Comparison of ENCODE assay signal across 35 cellular contexts in the genomic region with DNA sequence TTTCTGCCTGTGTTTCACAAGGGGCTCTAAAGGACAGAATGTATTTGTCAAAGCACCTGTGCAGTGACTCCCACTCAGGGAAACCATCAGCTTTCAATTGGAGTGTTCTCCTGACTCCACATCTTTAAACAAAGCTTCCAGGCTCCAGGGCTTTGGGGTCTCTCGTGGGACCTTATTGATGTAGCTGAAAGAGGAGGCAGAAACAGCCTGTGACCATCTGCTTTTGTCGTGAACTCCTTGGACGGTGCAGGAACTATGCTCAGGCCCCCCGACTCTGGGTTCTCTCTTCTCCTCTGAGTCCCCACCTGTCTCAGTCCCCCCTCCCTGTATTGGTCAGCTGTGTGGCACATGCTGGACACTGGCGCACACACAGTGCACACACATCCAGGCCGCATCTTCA.
"Had no signal": no experiment of that assay in that cellular context is flagged by ENCODE, and none has a peak within 500 bp of the region (broad histone marks: within the 10 kb centered on the region; RNA-seq: fewer than 3 reads in every experiment).

No MANE protein-coding gene starts in this region.

- H3K4me1 Mint-ChIP-seq: activated B cell treated with CpG ODN at 0.5 μM for 24 hours; activated CD4-positive, alpha-beta T cell treated with anti-CD3 and anti-CD28 coated beads, Interleukin-2, amount 10 ng/mL, durations not matched to agents 24 days and 14 days; activated naive CD8-positive, alpha-beta T cell treated with anti-CD3 and anti-CD28 coated beads for 36 hours; activated T-helper 17 cell treated with anti-CD3 and anti-CD28 coated beads, Interleukin-2, amount 50 U/mL, for 72 hours had no signal

- H3K4me3 ChIP-seq: adrenal gland, body of pancreas, breast epithelium had no signal

- H3K27ac ChIP-seq: adrenal gland, body of pancreas, brain microvascular endothelial cell, breast epithelium, VCaP had no signal

- H3K9me3 ChIP-seq: adrenal gland, body of pancreas, breast epithelium had no signal

- H3K27me3 ChIP-seq: adrenal gland, body of pancreas, brain microvascular endothelial cell, breast epithelium had no signal

- H3K4me3 Mint-ChIP-seq: activated B cell treated with CpG ODN at 0.5 μM for 24 hours; activated CD4-positive, alpha-beta memory T cell treated with anti-CD3 and anti-CD28 coated beads for 36 hours; activated CD4-positive, alpha-beta T cell treated with anti-CD3 and anti-CD28 coated beads, Interleukin-2, amount 10 ng/mL, durations not matched to agents 24 days and 14 days; activated CD8-positive, alpha-beta T cell treated with anti-CD3 and anti-CD28 coated beads for 36 hours; activated naive CD4-positive, alpha-beta T cell treated with anti-CD3 and anti-CD28 coated beads for 36 hours; activated naive CD8-positive, alpha-beta T cell treated with anti-CD3 and anti-CD28 coated beads for 36 hours; activated T-cell treated with anti-CD3 and anti-CD28 coated beads, Interleukin-2, amount 50 U/mL, for 4 hours; activated T-cell treated with anti-CD3 and anti-CD28 coated beads, Interleukin-2, amount 50 U/mL, for 72 hours; activated T-helper 1 cell treated with anti-CD3 and anti-CD28 coated beads, Interleukin-12 subunit alpha, Interleukin-12 subunit beta, Interleukin-2, Interleukin-4 antibody, amounts not matched to agents 30 ng/mL and 10 ng/mL and 1 ng/mL, durations not matched to agents 14 hours and 24 hours and 36 hours; activated T-helper 17 cell treated with anti-CD3 and anti-CD28 coated beads, Interleukin-2, amount 50 U/mL, for 72 hours; T-helper 1 cell treated with Interleukin-12 subunit alpha and Interleukin-12 subunit beta and Interleukin-4 antibody, amounts not matched to agents 30 μg/mL and 1 μg/mL, for 36 hours; T-helper 2 cell treated with Interferon-gamma antibody and Interleukin-4, amounts not matched to agents 5 μg/mL and 100 μg/mL, for 36 hours had no signal

- H3K4me1 ChIP-seq: adrenal gland, body of pancreas, breast epithelium had no signal

- H3K9me3 Mint-ChIP-seq: activated CD4-positive, alpha-beta memory T cell treated with anti-CD3 and anti-CD28 coated beads for 36 hours; activated naive CD4-positive, alpha-beta T cell treated with anti-CD3 and anti-CD28 coated beads for 36 hours; activated naive CD8-positive, alpha-beta T cell treated with anti-CD3 and anti-CD28 coated beads for 36 hours had no signal

- H3K36me3 Mint-ChIP-seq: activated CD4-positive, alpha-beta memory T cell treated with anti-CD3 and anti-CD28 coated beads for 36 hours; activated naive CD8-positive, alpha-beta T cell treated with anti-CD3 and anti-CD28 coated beads for 36 hours had no signal

- H3K36me3 ChIP-seq: adrenal gland, brain microvascular endothelial cell, breast epithelium had no signal

- H3K27ac Mint-ChIP-seq: activated B cell treated with CpG ODN at 0.5 μM for 24 hours; activated CD4-positive, alpha-beta memory T cell treated with anti-CD3 and anti-CD28 coated beads for 36 hours; activated CD4-positive, alpha-beta T cell treated with anti-CD3 and anti-CD28 coated beads, Interleukin-2, amount 10 ng/mL, durations not matched to agents 24 days and 14 days; activated CD8-positive, alpha-beta T cell treated with anti-CD3 and anti-CD28 coated beads for 36 hours; activated naive CD4-positive, alpha-beta T cell treated with anti-CD3 and anti-CD28 coated beads for 36 hours; activated naive CD4-positive, alpha-beta T cell treated with anti-CD3 and anti-CD28 coated beads, Interleukin-2, amount 50 U/mL, for 72 hours; activated naive CD8-positive, alpha-beta T cell treated with anti-CD3 and anti-CD28 coated beads for 36 hours; activated T-cell treated with anti-CD3 and anti-CD28 coated beads, Interleukin-2, amount 50 U/mL, for 72 hours; activated T-helper 1 cell treated with anti-CD3 and anti-CD28 coated beads, Interleukin-12 subunit alpha, Interleukin-12 subunit beta, Interleukin-2, Interleukin-4 antibody, amounts not matched to agents 30 ng/mL and 10 ng/mL and 1 ng/mL, durations not matched to agents 14 hours and 24 hours and 36 hours; activated T-helper 17 cell treated with anti-CD3 and anti-CD28 coated beads, Interleukin-2, amount 50 U/mL, for 72 hours; T-helper 1 cell treated with Interleukin-12 subunit alpha and Interleukin-12 subunit beta and Interleukin-4 antibody, amounts not matched to agents 30 μg/mL and 1 μg/mL, for 36 hours; T-helper 2 cell treated with Interferon-gamma antibody and Interleukin-4, amounts not matched to agents 5 μg/mL and 100 μg/mL, for 36 hours had no signal

- ATAC-seq: activated CD8-positive, alpha-beta T cell treated with anti-CD3 and anti-CD28 coated beads for 36 hours; activated naive CD4-positive, alpha-beta T cell treated with anti-CD3 and anti-CD28 coated beads, Interleukin-2, amount 50 U/mL, for 72 hours; activated T-cell treated with anti-CD3 and anti-CD28 coated beads, Interleukin-2, amount 50 U/mL, for 4 hours; activated T-cell treated with anti-CD3 and anti-CD28 coated beads, Interleukin-2, amount 50 U/mL, for 72 hours; activated T-helper 17 cell treated with anti-CD3 and anti-CD28 coated beads, Interleukin-2, amount 50 U/mL, for 72 hours; body of pancreas had no signal

- H3K27me3 Mint-ChIP-seq: activated B cell treated with CpG ODN at 0.5 μM for 24 hours; activated CD4-positive, alpha-beta memory T cell treated with anti-CD3 and anti-CD28 coated beads for 36 hours; activated CD4-positive, alpha-beta T cell treated with anti-CD3 and anti-CD28 coated beads, Interleukin-2, amount 10 ng/mL, durations not matched to agents 24 days and 14 days; activated CD8-positive, alpha-beta T cell treated with anti-CD3 and anti-CD28 coated beads for 36 hours; activated naive CD8-positive, alpha-beta T cell treated with anti-CD3 and anti-CD28 coated beads for 36 hours; activated T-helper 17 cell treated with anti-CD3 and anti-CD28 coated beads, Interleukin-2, amount 50 U/mL, for 72 hours had no signal

- DNase-seq: activated B cell treated with CpG ODN at 0.5 μM for 24 hours; activated CD4-positive, alpha-beta memory T cell treated with anti-CD3 and anti-CD28 coated beads for 36 hours; activated CD4-positive, alpha-beta T cell treated with anti-CD3 and anti-CD28 coated beads for 4 hours; activated CD4-positive, alpha-beta T cell treated with anti-CD3 and anti-CD28 coated beads, Interleukin-2, amount 10 ng/mL, durations not matched to agents 24 days and 14 days; activated CD4-positive, alpha-beta T cell treated with anti-CD3 and anti-CD28 coated beads, Interleukin-2, amount 50 U/mL, for 1 hour; activated CD4-positive, alpha-beta T cell treated with anti-CD3 and anti-CD28 coated beads, Interleukin-2, amount 50 U/mL, for 4 hours; activated CD4-positive, CD25-positive, alpha-beta regulatory T cell treated with anti-CD3 and anti-CD28 coated beads, Interleukin-2, amount 50 U/mL, for 72 hours; activated CD8-positive, alpha-beta memory T cell treated with anti-CD3 and anti-CD28 coated beads, Interleukin-2, amount 50 U/mL, for 4 hours; activated CD8-positive, alpha-beta T cell treated with anti-CD3 and anti-CD28 coated beads for 36 hours; activated effector memory CD4-positive, alpha-beta T cell treated with anti-CD3 and anti-CD28 coated beads, Interleukin-2, amount 50 U/mL, for 16 hours; activated gamma-delta T cell treated with Interleukin-2 at 50 U/mL for 16 hours; activated naive CD4-positive, alpha-beta T cell; activated naive CD4-positive, alpha-beta T cell treated with anti-CD3 and anti-CD28 coated beads for 36 hours; activated naive CD4-positive, alpha-beta T cell treated with anti-CD3 and anti-CD28 coated beads, Interleukin-2, amount 50 U/mL, for 16 hours; activated naive CD8-positive, alpha-beta T cell treated with anti-CD3 and anti-CD28 coated beads for 36 hours; activated T-cell treated with anti-CD3 and anti-CD28 coated beads for 4 hours; activated T-cell treated with anti-CD3 and anti-CD28 coated beads, Interleukin-2, amount 50 U/mL, for 1 hour; activated T-cell treated with anti-CD3 and anti-CD28 coated beads, Interleukin-2, amount 50 U/mL, for 4 hours; activated T-cell treated with anti-CD3 and anti-CD28 coated beads, Interleukin-2, amount 50 U/mL, for 72 hours; adrenal gland; amniotic stem cell; aorta; body of pancreas; brain microvascular endothelial cell; central memory CD4-positive, alpha-beta T cell; T-helper 1 cell; T-helper 2 cell; T-helper 9 cell had no signal
